20 cellular contexts compared by ENCODE assay signal in the genomic region with DNA sequence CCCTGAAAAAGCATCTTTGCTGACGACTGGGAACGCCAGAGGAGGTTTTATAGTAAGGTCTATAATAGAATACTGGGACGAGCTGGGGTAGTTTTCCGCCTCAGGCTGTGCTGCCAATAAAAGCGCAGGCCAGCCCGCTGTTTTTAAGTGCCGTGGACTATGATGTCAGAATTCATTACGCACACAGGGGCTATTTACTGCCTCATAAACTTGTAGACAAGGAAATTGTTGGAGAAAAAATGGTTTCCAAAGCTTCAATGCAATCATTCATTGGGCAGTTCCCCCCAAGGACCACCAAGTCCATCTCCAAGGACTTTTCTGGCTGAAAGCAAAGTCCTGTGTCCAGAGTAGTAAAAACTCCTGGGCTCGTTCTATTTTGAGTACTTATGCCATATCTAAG. TPM values are rescaled to one million over a fixed set of nuclear protein-coding genes. Genes with fewer than 3 reads are reported as not detected.
DNase-seq lines count a peak whose midpoint lies in the region; ATAC-seq and TF ChIP-seq lines count a peak whose summit lies in the region.
"Had no signal": no experiment of that assay in that cellular context is flagged by ENCODE, and none has a peak within 500 bp of the region (broad histone marks: within the 10 kb centered on the region; RNA-seq: fewer than 3 reads in every experiment).

No MANE protein-coding gene starts in this region.

- H3K9me3 ChIP-seq in aorta (ENCODE audit: control insufficient read depth, low read length) = peaks cover 7% of the 10 kb centered on the region
- H3K9me3 ChIP-seq: A549, BE2C had no signal

- intact Hi-C loops in aorta (cut with DNase I) = no loop called here

- CTCF ChIA-PET in HEK293T (lab: Yijun Ruan, JAX) = interaction anchor here (1.6 kb wide), 1 partner anchor 12 kb away, joined by 5 read pairs; no protein-coding TSS in a partner anchor

- 77 to 83% methylated on average over 9 of the region's 9 CpGs for WGBS in aorta, 2 donors

- no peak for ATAC-seq in aorta (ENCODE audit: low FRiP score)
- ATAC-seq: A549 had no signal

- no peak overlapping the region for H3K4me3 ChIP-seq in aorta (ENCODE audit: low read length in 2 of 2)
- H3K4me3 ChIP-seq: A549, BLaER1 had no signal

- POLR2A ChIA-PET in HEK293T (lab: Yijun Ruan, JAX) = no interaction called here

- H3K27ac ChIP-seq in aorta (ENCODE audit: low read depth in 1 of 2, low read length in 2 of 2) = no peak overlapping the region
- H3K27ac ChIP-seq: 22Rv1, A549, BLaER1 had no signal

- H3K36me3 ChIP-seq in aorta (ENCODE audit: control insufficient read depth in 1 of 2, insufficient read depth in 2 of 2, low read length in 1 of 2) = no peaks in the 10 kb centered on the region
- H3K36me3 ChIP-seq: BE2C, BLaER1 had no signal

- no peaks in the 10 kb centered on the region for H3K4me1 ChIP-seq in aorta (ENCODE audit: control insufficient read depth in 1 of 2, insufficient read depth in 2 of 2, low read length in 2 of 2)
- H3K4me1 ChIP-seq: BE2C, BLaER1 had no signal

- DNase-seq in NCI-H748 (lab: John Stamatoyannopoulos, UW; ENCODE audit: unreplicated experiment) (peak; percentile 11), NCI-H748 treated with DMSO at 0.1 percent for 48 hours (lab: John Stamatoyannopoulos, UW) (no peak), HEK293T (ENCODE audit: extremely low spot score) (peak; percentile 75), left kidney (ENCODE audit: low read depth, low spot score) (peak; percentile 53), aorta (no peak), DMS 273 treated with DMSO at 0.1 percent for 48 hours (lab: John Stamatoyannopoulos, UW) (no peak)
- DNase-seq: ACHN; BE2C; C1 segment of cervical spinal cord; CD4-positive, alpha-beta memory T cell; CD4-positive, CD25-positive, alpha-beta regulatory T cell; CD8-positive, alpha-beta memory T cell; COR-L47; DMS79 treated with DMSO at 0.1 percent for 48 hours; GF-D8 had no signal

- no peaks in the 10 kb centered on the region for H3K27me3 ChIP-seq in aorta (ENCODE audit: control insufficient read depth in 1 of 2, insufficient read depth in 2 of 2, low read length in 1 of 2)

TF ChIP-seq in HEK293T, 16 proteins besides CTCF, POLR2A, EP300 and RAD21:
- TF ChIP-seq L3MBTL2 (conservative IDR thresholded peaks at IDR 0.05) = no peak
- 0 out of 2 replicates have a peak, but pooled peaks have one; percentile 11 for TF ChIP-seq ZNF384 (IDR thresholded peaks at IDR 0.05)
- no peak for TF ChIP-seq SUZ12 (IDR thresholded peaks at IDR 0.05)
- TF ChIP-seq ARNT (IDR thresholded peaks at IDR 0.05) = no peak
- TF ChIP-seq, protein P1, sequence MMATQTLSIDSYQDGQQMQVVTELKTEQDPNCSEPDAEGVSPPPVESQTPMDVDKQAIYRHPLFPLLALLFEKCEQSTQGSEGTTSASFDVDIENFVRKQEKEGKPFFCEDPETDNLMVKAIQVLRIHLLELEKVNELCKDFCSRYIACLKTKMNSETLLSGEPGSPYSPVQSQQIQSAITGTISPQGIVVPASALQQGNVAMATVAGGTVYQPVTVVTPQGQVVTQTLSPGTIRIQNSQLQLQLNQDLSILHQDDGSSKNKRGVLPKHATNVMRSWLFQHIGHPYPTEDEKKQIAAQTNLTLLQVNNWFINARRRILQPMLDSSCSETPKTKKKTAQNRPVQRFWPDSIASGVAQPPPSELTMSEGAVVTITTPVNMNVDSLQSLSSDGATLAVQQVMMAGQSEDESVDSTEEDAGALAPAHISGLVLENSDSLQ (IDR thresholded peaks at IDR 0.05) = peak; percentile 66
- no peak for TF ChIP-seq FOXM1 (IDR thresholded peaks at IDR 0.05; ENCODE audit: borderline replicate concordance)
- TF ChIP-seq FOXA1 (IDR thresholded peaks at IDR 0.05) = no peak
- TF ChIP-seq NFRKB (IDR thresholded peaks at IDR 0.05) = no peak
- TF ChIP-seq FOXK2 (IDR thresholded peaks at IDR 0.05) = no peak
- no peak for TF ChIP-seq HDGF (IDR thresholded peaks at IDR 0.05; ENCODE audit: borderline replicate concordance)
- peak; percentile 78; the same call in 1 of the 2 replicates for TF ChIP-seq CTBP1 (IDR thresholded peaks at IDR 0.05; ENCODE audit: borderline replicate concordance)

RNA-seq across cellular contexts. Expression of a gene that starts 20.4 kb away (rescaled TPM):
- total RNA-seq in aorta = under 1 TPM; 0.52 to 0.69 TPM
- polyA plus RNA-seq in aorta = not detected
- total RNA-seq: A172; CD4-positive, alpha-beta memory T cell; CD4-positive, CD25-positive, alpha-beta regulatory T cell; CD8-positive, alpha-beta memory T cell had no signal
- polyA plus RNA-seq: CD14-positive monocyte; CD4-positive, alpha-beta memory T cell; CD4-positive, CD25-positive, alpha-beta regulatory T cell; CD8-positive, alpha-beta memory T cell had no signal

RNA-seq across cellular contexts. Expression of a gene that starts 57.0 kb away (rescaled TPM):
- not detected for total RNA-seq in aorta
- under 1 TPM in 1 of 2 donors, not detected in 1; 0.05 TPM for polyA plus RNA-seq in aorta
- total RNA-seq: CD4-positive, alpha-beta memory T cell; CD4-positive, CD25-positive, alpha-beta regulatory T cell; CD8-positive, alpha-beta memory T cell had no signal
- polyA plus RNA-seq: CD14-positive monocyte; CD4-positive, alpha-beta memory T cell; CD4-positive, CD25-positive, alpha-beta regulatory T cell; CD8-positive, alpha-beta memory T cell had no signal

Comparison
In these comparisons a context has a peak if more than half of its experiments do, and no peak if none do; other contexts are left out.
1. DNase-seq: peak in NCI-H748 (single experiment), HEK293T (single experiment) and left kidney (single experiment); none in NCI-H748 treated with DMSO at 0.1 percent for 48 hours (single experiment), aorta (0 of 2) and DMS 273 treated with DMSO at 0.1 percent for 48 hours (single experiment).